In genomic region chr10:47248436-47249090, GRCh38 we compare ENCODE assay signal across 22 cellular contexts. TPM values are rescaled to one million over a fixed set of nuclear protein-coding genes. Genes with fewer than 3 reads are reported as not detected.
A peak's percentile ranks its signal among the peaks of the same experiment; 100 is the strongest.
DNase-seq lines count a peak whose midpoint lies in the region; TF ChIP-seq lines count a peak whose summit lies in the region.
"Had no signal": no experiment of that assay in that cellular context is flagged by ENCODE, and none has a peak within 500 bp of the region (broad histone marks: within the 10 kb centered on the region; RNA-seq: fewer than 3 reads in every experiment).

No MANE protein-coding gene starts in this region.

- no peaks in the 10 kb centered on the region for H3K27me3 Mint-ChIP-seq in activated CD4-positive, alpha-beta T cell treated with anti-CD3 and anti-CD28 coated beads, Interleukin-2, amount 10 ng/mL, durations not matched to agents 24 days and 14 days

- H3K4me1 ChIP-seq in sigmoid colon = no peaks in the 10 kb centered on the region

- TF ChIP-seq POLR2A in sigmoid colon (IDR thresholded peaks at IDR 0.05) = no peak

- no peak for TF ChIP-seq EP300 in sigmoid colon (IDR thresholded peaks at IDR 0.05)

- H3K9me3 Mint-ChIP-seq in activated CD4-positive, alpha-beta T cell treated with anti-CD3 and anti-CD28 coated beads, Interleukin-2, amount 10 ng/mL, durations not matched to agents 24 days and 14 days = no peaks in the 10 kb centered on the region
- H3K9me3 Mint-ChIP-seq: CD4-positive, CD25-positive, alpha-beta regulatory T cell had no signal

- H3K36me3 ChIP-seq in KOPT-K1 (ENCODE audit: insufficient read depth, low read length) (no peaks in the 10 kb centered on the region), sigmoid colon (no peaks in the 10 kb centered on the region)
- H3K36me3 ChIP-seq: BE2C had no signal

- no peak overlapping the region for H3K27ac Mint-ChIP-seq in activated CD4-positive, alpha-beta T cell treated with anti-CD3 and anti-CD28 coated beads, Interleukin-2, amount 10 ng/mL, durations not matched to agents 24 days and 14 days

- no peak overlapping the region for H3K4me3 Mint-ChIP-seq in activated CD4-positive, alpha-beta T cell treated with anti-CD3 and anti-CD28 coated beads, Interleukin-2, amount 10 ng/mL, durations not matched to agents 24 days and 14 days
- H3K4me3 Mint-ChIP-seq: CD4-positive, CD25-positive, alpha-beta regulatory T cell had no signal

- peak; percentile 46 for DNase-seq in activated CD8-positive, alpha-beta memory T cell treated with anti-CD3 and anti-CD28 coated beads for 24 hours
- DNase-seq in activated CD8-positive, alpha-beta memory T cell treated with anti-CD3 and anti-CD28 coated beads, Interleukin-2, amount 50 U/mL, for 4 hours = no peak
- DNase-seq in islet precursor cell (peak; percentile 31), sigmoid colon (peak; percentile 48), GM10248 (ENCODE audit: extremely low spot score) (no peak)
- no peak for DNase-seq in stimulated activated CD4-positive, alpha-beta T cell treated with anti-CD3 and anti-CD28 coated beads, Interleukin-12 subunit alpha, Interleukin-12 subunit beta, amount 100 ng/mL, for 4 hours
- DNase-seq in activated CD4-positive, alpha-beta T cell treated with anti-CD3 and anti-CD28 coated beads, Interleukin-2, amount 10 ng/mL, durations not matched to agents 24 days and 14 days = no peak
- DNase-seq: BE2C; CD4-positive, CD25-positive, alpha-beta regulatory T cell; COR-L47; DMS 273 treated with DMSO at 0.1 percent for 48 hours; GM23248; KG1; MV-4-11; NCI-H1436; NCI-H1930; NCI-H345; NCI-H526; PC-3; RPMI8226; SIG-M5 had no signal

- peaks cover 6% of the 10 kb centered on the region for H3K4me1 Mint-ChIP-seq in activated CD4-positive, alpha-beta T cell treated with anti-CD3 and anti-CD28 coated beads, Interleukin-2, amount 10 ng/mL, durations not matched to agents 24 days and 14 days

- 78 to 89% methylated on average over 6 of the region's 6 CpGs for WGBS in sigmoid colon, 2 donors

- POLR2A ChIA-PET in GM10248 (lab: Yijun Ruan, JAX) = no interaction called here

- H3K4me3 ChIP-seq in sigmoid colon = no peak overlapping the region
- H3K4me3 ChIP-seq: GM23248 had no signal

- CTCF ChIA-PET in GM10248 (lab: Yijun Ruan, JAX) = interaction anchor here (1.0 kb wide), 1 partner anchor 9 kb away, joined by 4 read pairs; no protein-coding TSS in a partner anchor

- H3K9me3 ChIP-seq in KOPT-K1 (ENCODE audit: insufficient read depth, low read length, poor library complexity, severe bottlenecking) = no peaks in the 10 kb centered on the region
- H3K9me3 ChIP-seq in sigmoid colon = no peaks in the 10 kb centered on the region
- H3K9me3 ChIP-seq: BE2C had no signal

- no peaks in the 10 kb centered on the region for H3K36me3 Mint-ChIP-seq in activated CD4-positive, alpha-beta T cell treated with anti-CD3 and anti-CD28 coated beads, Interleukin-2, amount 10 ng/mL, durations not matched to agents 24 days and 14 days (ENCODE audit: low read depth)
- H3K36me3 Mint-ChIP-seq: CD4-positive, CD25-positive, alpha-beta regulatory T cell had no signal

- TF ChIP-seq CTCF in sigmoid colon (IDR thresholded peaks at IDR 0.05) (no peak), GM10248 (IDR thresholded peaks at IDR 0.05; ENCODE audit: control extremely low read depth, extremely low read depth, low read depth, missing control alignments) (no peak)

- intact Hi-C loops in sigmoid colon (cut with DNase I) = no loop called here
- intact Hi-C loops in activated CD4-positive, alpha-beta T cell treated with anti-CD3 and anti-CD28 coated beads, Interleukin-2, amount 10 ng/mL, durations not matched to agents 24 days and 14 days (cut with micrococcal nuclease) = no loop called here

- peaks cover 0 to 5% (median 0%) of the 10 kb centered on the region in 3 donors for H3K27me3 ChIP-seq in sigmoid colon
- H3K27me3 ChIP-seq: BE2C had no signal

- H3K27ac ChIP-seq in KOPT-K1 (ENCODE audit: low read depth, low read length, poor library complexity, severe bottlenecking) (peak overlapping the region; percentile 77), sigmoid colon (no peak overlapping the region)
- H3K27ac ChIP-seq: GM23248 had no signal

RNA-seq across cellular contexts. Expression of gene GDF10, which starts 51.4 kb away (rescaled TPM):
- 10 to 100 TPM in 1 of 4 donors, 1 to 10 TPM in 3; 3.8 to 11.9 (median 4.9) TPM for total RNA-seq in sigmoid colon
- polyA plus RNA-seq in sigmoid colon = under 1 TPM in 1 of 3 donors, not detected in 2; 0.67 TPM
- total RNA-seq in activated CD4-positive, alpha-beta T cell treated with anti-CD3 and anti-CD28 coated beads, Interleukin-2, amount 10 ng/mL, durations not matched to agents 24 days and 14 days = 0.49 and 0.59 TPM in 2 replicates
- total RNA-seq: CD4-positive, CD25-positive, alpha-beta regulatory T cell; PC-3 had no signal
- polyA plus RNA-seq: CD4-positive, CD25-positive, alpha-beta regulatory T cell had no signal

Comparison
In these comparisons a context has a peak if more than half of its experiments do, and no peak if none do; other contexts are left out.
1. DNase-seq: peak in activated CD8-positive, alpha-beta memory T cell treated with anti-CD3 and anti-CD28 coated beads for 24 hours (single experiment), islet precursor cell (single experiment) and sigmoid colon (single experiment); none in activated CD8-positive, alpha-beta memory T cell treated with anti-CD3 and anti-CD28 coated beads, Interleukin-2, amount 50 U/mL, for 4 hours (single experiment), stimulated activated CD4-positive, alpha-beta T cell treated with anti-CD3 and anti-CD28 coated beads, Interleukin-12 subunit alpha, Interleukin-12 subunit beta, amount 100 ng/mL, for 4 hours (single experiment), activated CD4-positive, alpha-beta T cell treated with anti-CD3 and anti-CD28 coated beads, Interleukin-2, amount 10 ng/mL, durations not matched to agents 24 days and 14 days (single experiment) and GM10248 (single experiment).